Comparison of ENCODE assay signal across 29 cellular contexts in genomic region chr1:204571631-204572030, GRCh38.
"Had no signal": no experiment of that assay in that cellular context is flagged by ENCODE, and none has a peak within 500 bp of the region (broad histone marks: within the 10 kb centered on the region; RNA-seq: fewer than 3 reads in every experiment).

No MANE protein-coding gene starts in this region.

- DNase-seq: hippocampal formation; kidney; left ventricle myocardium inferior; mesendoderm; naive B cell; natural killer cell; nephron progenitor cell; occipital lobe; ovary; right lobe of liver; stimulated activated CD4-positive, alpha-beta T cell treated with anti-CD3 and anti-CD28 coated beads, Interleukin-1b, Interleukin-23, amount 100 ng/mL, for 48 hours; stimulated activated CD4-positive, alpha-beta T cell treated with anti-CD3 and anti-CD28 coated beads, Interleukin-2, amount 100 ng/mL, for 48 hours; stimulated activated CD4-positive, alpha-beta T cell treated with anti-CD3 and anti-CD28 coated beads, Interleukin-4, amount 100 ng/mL, for 4 hours; stimulated activated CD8-positive, alpha-beta memory T cell treated with anti-CD3 and anti-CD28 coated beads, Interleukin-4, amount 100 ng/mL, for 48 hours; stimulated activated naive B cell treated with anti-CD40 and anti-IgM and Interleukin-4, amounts not matched to agents 10 μg/mL and 1 μg/mL and 100 μg/mL, for 72 hours; stimulated activated naive CD8-positive, alpha-beta T cell treated with anti-CD3 and anti-CD28 coated beads, Interleukin-15, Interleukin-2, amounts not matched to agents 100 U/mL and 50 U/mL, for 24 hours; stomach; testis; thyroid gland; transverse colon; upper lobe of left lung had no signal

- H3K9me3 ChIP-seq: left ventricle myocardium inferior, neutrophil, ovary, right atrium auricular region, right lobe of liver, stomach, testis, thyroid gland, transverse colon, upper lobe of left lung, vagina had no signal

- H3K9me3 Mint-ChIP-seq: mesothelial cell of epicardium; naive B cell; natural killer cell; nephron progenitor cell; neural progenitor cell; stimulated activated naive B cell treated with anti-CD40 and anti-IgM and Interleukin-4, amounts not matched to agents 10 μg/mL and 1 μg/mL and 100 μg/mL, for 72 hours had no signal

- H3K36me3 Mint-ChIP-seq: natural killer cell, neural progenitor cell had no signal

- H3K27me3 ChIP-seq: neutrophil, ovary, right atrium auricular region, right lobe of liver, stomach, testis, thyroid gland, transverse colon, upper lobe of left lung, vagina had no signal

- H3K4me3 Mint-ChIP-seq: mesothelial cell of epicardium; naive B cell; natural killer cell; nephron progenitor cell; neural progenitor cell; stimulated activated naive B cell treated with anti-CD40 and anti-IgM and Interleukin-4, amounts not matched to agents 10 μg/mL and 1 μg/mL and 100 μg/mL, for 72 hours had no signal

- H3K36me3 ChIP-seq: left ventricle myocardium inferior, neural progenitor cell, ovary, right atrium auricular region, right lobe of liver, thyroid gland, transverse colon, vagina had no signal

- H3K4me1 ChIP-seq: right lobe of liver, testis, vagina had no signal

- H3K27ac Mint-ChIP-seq: mesothelial cell of epicardium; natural killer cell; nephron progenitor cell; neural progenitor cell; progenitor cell of endocrine pancreas; stimulated activated naive B cell treated with anti-CD40 and anti-IgM and Interleukin-4, amounts not matched to agents 10 μg/mL and 1 μg/mL and 100 μg/mL, for 72 hours had no signal

- H3K27ac ChIP-seq: left ventricle myocardium inferior, neural progenitor cell, neutrophil, ovary, right atrium auricular region, right lobe of liver, stomach, testis, transverse colon, upper lobe of left lung, vagina had no signal

- H3K4me3 ChIP-seq: left ventricle myocardium inferior, lung, neural progenitor cell, ovary, right atrium auricular region, right lobe of liver, smooth muscle cell, stomach, testis, thyroid gland, transverse colon, upper lobe of left lung, vagina had no signal

- ATAC-seq: natural killer cell; right lobe of liver; stimulated activated naive B cell treated with anti-CD40 and anti-IgM and Interleukin-4, amounts not matched to agents 10 μg/mL and 1 μg/mL and 100 μg/mL, for 72 hours; stimulated activated naive CD8-positive, alpha-beta T cell treated with anti-CD3 and anti-CD28 coated beads, Interleukin-15, Interleukin-2, amounts not matched to agents 100 U/mL and 50 U/mL, for 24 hours had no signal

- FAIRE-seq: kidney had no signal
